In the genomic region with DNA sequence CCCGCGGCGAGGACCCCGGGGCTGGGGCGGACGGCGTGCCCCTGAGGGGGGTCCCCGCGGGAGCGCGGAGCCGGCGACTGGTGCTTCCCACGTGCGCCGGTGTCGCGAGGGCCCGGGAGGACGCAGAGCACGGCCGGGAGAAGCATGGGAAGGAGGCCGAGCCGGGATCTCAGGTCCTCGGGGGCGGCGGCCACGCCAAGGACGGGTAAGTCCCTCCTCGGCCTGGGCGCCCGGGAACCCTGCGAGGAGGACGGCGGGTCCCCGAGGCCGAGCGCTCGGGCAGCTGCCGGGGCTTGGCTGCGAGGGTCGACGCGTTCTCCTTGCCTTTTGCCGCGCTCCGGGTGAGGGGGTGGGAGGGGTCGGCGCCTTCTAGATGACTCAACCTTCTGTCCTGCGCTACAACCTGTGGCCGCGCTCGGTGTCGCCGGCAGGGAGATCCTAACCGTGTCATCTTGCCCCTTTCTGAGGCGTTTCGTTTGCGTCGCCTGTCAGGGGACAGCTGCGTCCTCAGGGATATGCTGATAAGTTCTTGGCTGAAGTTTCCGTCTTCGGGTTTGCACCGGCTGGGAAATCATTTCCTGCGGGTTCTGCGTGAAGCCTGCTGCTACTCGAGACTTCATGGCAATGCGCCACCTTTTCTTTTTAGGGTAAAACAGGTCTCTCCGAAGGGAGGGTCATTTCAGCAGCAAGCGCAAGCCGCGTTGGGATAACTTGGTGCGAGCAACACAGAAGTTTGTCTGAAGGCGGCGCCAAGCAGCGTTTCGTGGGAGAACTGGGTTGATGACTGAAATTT, we compare ENCODE assay signal across 1 cellular context.
TF ChIP-seq lines count a peak whose summit lies in the region.

No MANE protein-coding gene starts in this region.

TF ChIP-seq in HepG2, 621 proteins besides CTCF, POLR2A, EP300 and RAD21 (continued from another document and continues in another):
- TF ChIP-seq DMAP1 (CRISPR knock-in tag; IDR thresholded peaks at IDR 0.05), result 0 out of 2 replicates have a peak, but pooled peaks have one; percentile 46
- TF ChIP-seq ZNF773 (CRISPR knock-in tag; IDR thresholded peaks at IDR 0.05; ENCODE audit: borderline replicate concordance), result peak; percentile 24; the same call in 1 of the 2 replicates
- TF ChIP-seq U2AF1 (optimal IDR thresholded peaks at IDR 0.05; ENCODE audit: low read depth, low read length), result no peak
- no peak for TF ChIP-seq KDM1A (CRISPR knock-in tag; IDR thresholded peaks at IDR 0.05)
- TF ChIP-seq ZNF550 (CRISPR knock-in tag; IDR thresholded peaks at IDR 0.05; ENCODE audit: borderline replicate concordance), result no peak
- TF ChIP-seq PHB2 (IDR thresholded peaks at IDR 0.05; ENCODE audit: partially characterized antibody), result no peak
- no peak; the same call in 1 of the 2 replicates for TF ChIP-seq ZNF414 (CRISPR knock-in tag; IDR thresholded peaks at IDR 0.05)
- no peak for TF ChIP-seq ZNF589 (CRISPR knock-in tag; conservative IDR thresholded peaks at IDR 0.05)
- no peak for TF ChIP-seq ZNF569 (CRISPR knock-in tag; IDR thresholded peaks at IDR 0.05; ENCODE audit: borderline replicate concordance)
- TF ChIP-seq ZNF605 (CRISPR knock-in tag; IDR thresholded peaks at IDR 0.05), result no peak
- TF ChIP-seq SMAD9 (CRISPR knock-in tag; IDR thresholded peaks at IDR 0.05), result no peak
- TF ChIP-seq ZMAT5 (CRISPR knock-in tag; IDR thresholded peaks at IDR 0.05; ENCODE audit: borderline replicate concordance, low read depth), result no peak
- TF ChIP-seq, protein P1, sequence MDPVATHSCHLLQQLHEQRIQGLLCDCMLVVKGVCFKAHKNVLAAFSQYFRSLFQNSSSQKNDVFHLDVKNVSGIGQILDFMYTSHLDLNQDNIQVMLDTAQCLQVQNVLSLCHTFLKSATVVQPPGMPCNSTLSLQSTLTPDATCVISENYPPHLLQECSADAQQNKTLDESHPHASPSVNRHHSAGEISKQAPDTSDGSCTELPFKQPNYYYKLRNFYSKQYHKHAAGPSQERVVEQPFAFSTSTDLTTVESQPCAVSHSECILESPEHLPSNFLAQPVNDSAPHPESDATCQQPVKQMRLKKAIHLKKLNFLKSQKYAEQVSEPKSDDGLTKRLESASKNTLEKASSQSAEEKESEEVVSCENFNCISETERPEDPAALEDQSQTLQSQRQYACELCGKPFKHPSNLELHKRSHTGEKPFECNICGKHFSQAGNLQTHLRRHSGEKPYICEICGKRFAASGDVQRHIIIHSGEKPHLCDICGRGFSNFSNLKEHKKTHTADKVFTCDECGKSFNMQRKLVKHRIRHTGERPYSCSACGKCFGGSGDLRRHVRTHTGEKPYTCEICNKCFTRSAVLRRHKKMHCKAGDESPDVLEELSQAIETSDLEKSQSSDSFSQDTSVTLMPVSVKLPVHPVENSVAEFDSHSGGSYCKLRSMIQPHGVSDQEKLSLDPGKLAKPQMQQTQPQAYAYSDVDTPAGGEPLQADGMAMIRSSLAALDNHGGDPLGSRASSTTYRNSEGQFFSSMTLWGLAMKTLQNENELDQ (CRISPR knock-in tag; IDR thresholded peaks at IDR 0.05; ENCODE audit: borderline replicate concordance), result no peak
- no peak for TF ChIP-seq ZNF703 (CRISPR knock-in tag; IDR thresholded peaks at IDR 0.05; ENCODE audit: borderline replicate concordance)
- TF ChIP-seq HNF4A (CRISPR knock-in tag; IDR thresholded peaks at IDR 0.05), result no peak
- peak; percentile 54 for TF ChIP-seq HNRNPLL (IDR thresholded peaks at IDR 0.05; ENCODE audit: low read depth, low read length, poor library complexity, severe bottlenecking)
- 0 out of 2 replicates have a peak, but pooled peaks have one; percentile 38 for TF ChIP-seq HOXA5 (CRISPR knock-in tag; IDR thresholded peaks at IDR 0.05)
- no peak for TF ChIP-seq ZNF124 (CRISPR knock-in tag; IDR thresholded peaks at IDR 0.05)
- no peak for TF ChIP-seq ZNF780A (CRISPR knock-in tag; IDR thresholded peaks at IDR 0.05)
- no peak for TF ChIP-seq GPBP1L1 (CRISPR knock-in tag; IDR thresholded peaks at IDR 0.05)
- peak; percentile 56; the same call in 1 of the 2 replicates for TF ChIP-seq PHF8 (CRISPR knock-in tag; IDR thresholded peaks at IDR 0.05)
- no peak for TF ChIP-seq ZNF337 (CRISPR knock-in tag; IDR thresholded peaks at IDR 0.05; ENCODE audit: borderline replicate concordance, low read depth)
- TF ChIP-seq ZNF570 (CRISPR knock-in tag; IDR thresholded peaks at IDR 0.05; ENCODE audit: borderline replicate concordance), result no peak
- no peak for TF ChIP-seq FOXP4 (CRISPR knock-in tag; IDR thresholded peaks at IDR 0.05)
- TF ChIP-seq MBNL3 (CRISPR knock-in tag; conservative IDR thresholded peaks at IDR 0.05), result no peak
- TF ChIP-seq GATAD1 (CRISPR knock-in tag; IDR thresholded peaks at IDR 0.05), result no peak
- no peak for TF ChIP-seq ZMYM3 (CRISPR knock-in tag; IDR thresholded peaks at IDR 0.05)
- TF ChIP-seq MXD4 (CRISPR knock-in tag; IDR thresholded peaks at IDR 0.05), result no peak; the same call in 1 of the 2 replicates
- 0 out of 2 replicates have a peak, but pooled peaks have one; percentile 15 for TF ChIP-seq ZNF546 (CRISPR knock-in tag; conservative IDR thresholded peaks at IDR 0.05)
- TF ChIP-seq CAMTA2 (CRISPR knock-in tag; IDR thresholded peaks at IDR 0.05; ENCODE audit: borderline replicate concordance), result no peak
- TF ChIP-seq ZNF20 (CRISPR knock-in tag; IDR thresholded peaks at IDR 0.05), result no peak
- no peak for TF ChIP-seq HNF4G (IDR thresholded peaks at IDR 0.05; ENCODE audit: borderline replicate concordance, low read depth, low read length)
- TF ChIP-seq HNF4G (CRISPR knock-in tag; IDR thresholded peaks at IDR 0.05; ENCODE audit: borderline replicate concordance, low read depth), result no peak
- no peak for TF ChIP-seq JUNB (CRISPR knock-in tag; IDR thresholded peaks at IDR 0.05; ENCODE audit: borderline replicate concordance)
- no peak for TF ChIP-seq ETV6 (CRISPR knock-in tag; conservative IDR thresholded peaks at IDR 0.05)
- no peak for TF ChIP-seq ZC3H13 (CRISPR knock-in tag; IDR thresholded peaks at IDR 0.05)
- TF ChIP-seq, protein P2, sequence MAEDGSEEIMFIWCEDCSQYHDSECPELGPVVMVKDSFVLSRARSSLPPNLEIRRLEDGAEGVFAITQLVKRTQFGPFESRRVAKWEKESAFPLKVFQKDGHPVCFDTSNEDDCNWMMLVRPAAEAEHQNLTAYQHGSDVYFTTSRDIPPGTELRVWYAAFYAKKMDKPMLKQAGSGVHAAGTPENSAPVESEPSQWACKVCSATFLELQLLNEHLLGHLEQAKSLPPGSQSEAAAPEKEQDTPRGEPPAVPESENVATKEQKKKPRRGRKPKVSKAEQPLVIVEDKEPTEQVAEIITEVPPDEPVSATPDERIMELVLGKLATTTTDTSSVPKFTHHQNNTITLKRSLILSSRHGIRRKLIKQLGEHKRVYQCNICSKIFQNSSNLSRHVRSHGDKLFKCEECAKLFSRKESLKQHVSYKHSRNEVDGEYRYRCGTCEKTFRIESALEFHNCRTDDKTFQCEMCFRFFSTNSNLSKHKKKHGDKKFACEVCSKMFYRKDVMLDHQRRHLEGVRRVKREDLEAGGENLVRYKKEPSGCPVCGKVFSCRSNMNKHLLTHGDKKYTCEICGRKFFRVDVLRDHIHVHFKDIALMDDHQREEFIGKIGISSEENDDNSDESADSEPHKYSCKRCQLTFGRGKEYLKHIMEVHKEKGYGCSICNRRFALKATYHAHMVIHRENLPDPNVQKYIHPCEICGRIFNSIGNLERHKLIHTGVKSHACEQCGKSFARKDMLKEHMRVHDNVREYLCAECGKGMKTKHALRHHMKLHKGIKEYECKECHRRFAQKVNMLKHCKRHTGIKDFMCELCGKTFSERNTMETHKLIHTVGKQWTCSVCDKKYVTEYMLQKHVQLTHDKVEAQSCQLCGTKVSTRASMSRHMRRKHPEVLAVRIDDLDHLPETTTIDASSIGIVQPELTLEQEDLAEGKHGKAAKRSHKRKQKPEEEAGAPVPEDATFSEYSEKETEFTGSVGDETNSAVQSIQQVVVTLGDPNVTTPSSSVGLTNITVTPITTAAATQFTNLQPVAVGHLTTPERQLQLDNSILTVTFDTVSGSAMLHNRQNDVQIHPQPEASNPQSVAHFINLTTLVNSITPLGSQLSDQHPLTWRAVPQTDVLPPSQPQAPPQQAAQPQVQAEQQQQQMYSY (CRISPR knock-in tag; IDR thresholded peaks at IDR 0.05), result no peak
- no peak; the same call in 1 of the 2 replicates for TF ChIP-seq IKZF5 (CRISPR knock-in tag; IDR thresholded peaks at IDR 0.05)
- TF ChIP-seq CENPBD1 (CRISPR knock-in tag; IDR thresholded peaks at IDR 0.05; ENCODE audit: borderline replicate concordance, low read depth), result no peak
- no peak for TF ChIP-seq SMAD3 (CRISPR knock-in tag; IDR thresholded peaks at IDR 0.05)
- no peak for TF ChIP-seq LBX2 (CRISPR knock-in tag; IDR thresholded peaks at IDR 0.05; ENCODE audit: borderline replicate concordance)
- TF ChIP-seq ZNF749 (CRISPR knock-in tag; IDR thresholded peaks at IDR 0.05; ENCODE audit: borderline replicate concordance), result no peak
- TF ChIP-seq SIN3B (IDR thresholded peaks at IDR 0.05; ENCODE audit: low read length), result no peak
- TF ChIP-seq CCAR2 (optimal IDR thresholded peaks at IDR 0.05; ENCODE audit: low read depth, low read length), result no peak
- no peak; the same call in 1 of the 2 replicates for TF ChIP-seq ZNF431 (CRISPR knock-in tag; IDR thresholded peaks at IDR 0.05; ENCODE audit: borderline replicate concordance, low read depth)
- no peak for TF ChIP-seq ZFP1 (CRISPR knock-in tag; IDR thresholded peaks at IDR 0.05)
- no peak for TF ChIP-seq SNAPC2 (CRISPR knock-in tag; IDR thresholded peaks at IDR 0.05)
- TF ChIP-seq ZSCAN22 (CRISPR knock-in tag; IDR thresholded peaks at IDR 0.05), result 0 out of 2 replicates have a peak, but pooled peaks have one; percentile 8
- TF ChIP-seq KLF9 (CRISPR knock-in tag; IDR thresholded peaks at IDR 0.05; ENCODE audit: low read depth), result no peak
- no peak for TF ChIP-seq POLR2AphosphoS5 (IDR thresholded peaks at IDR 0.05; ENCODE audit: low read depth, low read length)
- TF ChIP-seq SMARCE1 (IDR thresholded peaks at IDR 0.05; ENCODE audit: borderline replicate concordance), result no peak
- TF ChIP-seq HNRNPH1 (optimal IDR thresholded peaks at IDR 0.05; ENCODE audit: low read depth, low read length), result no peak
- TF ChIP-seq MED8 (CRISPR knock-in tag; IDR thresholded peaks at IDR 0.05; ENCODE audit: insufficient replicate concordance), result no peak
- no peak for TF ChIP-seq ZSCAN20 (CRISPR knock-in tag; IDR thresholded peaks at IDR 0.05; ENCODE audit: borderline replicate concordance)
- TF ChIP-seq ZFP37 (CRISPR knock-in tag; IDR thresholded peaks at IDR 0.05; ENCODE audit: borderline replicate concordance), result no peak
- TF ChIP-seq ZNF549 (CRISPR knock-in tag; IDR thresholded peaks at IDR 0.05), result no peak
- TF ChIP-seq NFE2 (CRISPR knock-in tag; IDR thresholded peaks at IDR 0.05), result no peak
